ENCODE assay signal across 2 cellular contexts in the genomic region with DNA sequence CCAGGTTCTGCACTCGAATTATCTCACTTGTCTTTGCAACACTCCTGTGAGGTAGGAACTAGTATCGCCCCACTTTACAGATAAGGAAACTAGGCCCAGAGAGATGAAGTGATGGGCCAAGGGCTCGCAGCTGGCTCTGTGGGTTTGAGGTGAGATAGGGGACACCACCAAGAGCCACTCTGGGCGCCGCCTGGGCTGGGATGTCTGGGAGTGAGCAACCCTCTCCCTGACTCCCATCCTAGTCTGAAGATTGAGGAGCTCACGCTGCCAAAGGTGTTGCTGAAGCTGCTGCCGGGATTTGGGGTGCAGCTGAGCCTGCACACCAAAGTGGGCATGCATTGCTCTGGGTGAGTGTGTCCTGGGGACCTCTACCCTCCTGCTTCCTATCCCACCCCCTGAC.
TF ChIP-seq lines count a peak whose summit lies in the region.

No MANE protein-coding gene starts in this region.

TF ChIP-seq in HepG2, 621 proteins besides CTCF, POLR2A, EP300 and RAD21:
- TF ChIP-seq MAX (IDR thresholded peaks at IDR 0.05) (no peak), ZNF230 (CRISPR knock-in tag; IDR thresholded peaks at IDR 0.05) (no peak), ZFP91 (CRISPR knock-in tag; IDR thresholded peaks at IDR 0.05; ENCODE audit: borderline replicate concordance) (peak; percentile 2; the same call in 1 of the 2 replicates), ZNF225 (CRISPR knock-in tag; IDR thresholded peaks at IDR 0.05) (0 out of 2 replicates have a peak, but pooled peaks have one; percentile 1)
TF ChIP-seq in HepG2: peak in this region for 2.

TF ChIP-seq in SK-N-SH, 30 proteins besides CTCF, POLR2A, EP300 and RAD21:
- TF ChIP-seq MXI1 (IDR thresholded peaks at IDR 0.05; ENCODE audit: low read depth, low read length) (no peak), RXRA (IDR thresholded peaks at IDR 0.05; ENCODE audit: borderline replicate concordance, low read depth) (no peak), POLR2AphosphoS5 (IDR thresholded peaks at IDR 0.05; ENCODE audit: low read depth, low read length) (no peak), NFIC (IDR thresholded peaks at IDR 0.05; ENCODE audit: borderline replicate concordance) (no peak), USF1 (IDR thresholded peaks at IDR 0.05; ENCODE audit: borderline replicate concordance, low read depth) (no peak), TEAD4 (IDR thresholded peaks at IDR 0.05; ENCODE audit: borderline replicate concordance, insufficient read depth) (no peak), YY1 (IDR thresholded peaks at IDR 0.05; ENCODE audit: low read depth) (no peak), FOXM1 (IDR thresholded peaks at IDR 0.05; ENCODE audit: low read depth) (no peak)
- TF ChIP-seq, protein P1, sequence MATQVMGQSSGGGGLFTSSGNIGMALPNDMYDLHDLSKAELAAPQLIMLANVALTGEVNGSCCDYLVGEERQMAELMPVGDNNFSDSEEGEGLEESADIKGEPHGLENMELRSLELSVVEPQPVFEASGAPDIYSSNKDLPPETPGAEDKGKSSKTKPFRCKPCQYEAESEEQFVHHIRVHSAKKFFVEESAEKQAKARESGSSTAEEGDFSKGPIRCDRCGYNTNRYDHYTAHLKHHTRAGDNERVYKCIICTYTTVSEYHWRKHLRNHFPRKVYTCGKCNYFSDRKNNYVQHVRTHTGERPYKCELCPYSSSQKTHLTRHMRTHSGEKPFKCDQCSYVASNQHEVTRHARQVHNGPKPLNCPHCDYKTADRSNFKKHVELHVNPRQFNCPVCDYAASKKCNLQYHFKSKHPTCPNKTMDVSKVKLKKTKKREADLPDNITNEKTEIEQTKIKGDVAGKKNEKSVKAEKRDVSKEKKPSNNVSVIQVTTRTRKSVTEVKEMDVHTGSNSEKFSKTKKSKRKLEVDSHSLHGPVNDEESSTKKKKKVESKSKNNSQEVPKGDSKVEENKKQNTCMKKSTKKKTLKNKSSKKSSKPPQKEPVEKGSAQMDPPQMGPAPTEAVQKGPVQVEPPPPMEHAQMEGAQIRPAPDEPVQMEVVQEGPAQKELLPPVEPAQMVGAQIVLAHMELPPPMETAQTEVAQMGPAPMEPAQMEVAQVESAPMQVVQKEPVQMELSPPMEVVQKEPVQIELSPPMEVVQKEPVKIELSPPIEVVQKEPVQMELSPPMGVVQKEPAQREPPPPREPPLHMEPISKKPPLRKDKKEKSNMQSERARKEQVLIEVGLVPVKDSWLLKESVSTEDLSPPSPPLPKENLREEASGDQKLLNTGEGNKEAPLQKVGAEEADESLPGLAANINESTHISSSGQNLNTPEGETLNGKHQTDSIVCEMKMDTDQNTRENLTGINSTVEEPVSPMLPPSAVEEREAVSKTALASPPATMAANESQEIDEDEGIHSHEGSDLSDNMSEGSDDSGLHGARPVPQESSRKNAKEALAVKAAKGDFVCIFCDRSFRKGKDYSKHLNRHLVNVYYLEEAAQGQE (IDR thresholded peaks at IDR 0.05; ENCODE audit: low read depth, low read length), result no peak
- TF ChIP-seq, protein P2, sequence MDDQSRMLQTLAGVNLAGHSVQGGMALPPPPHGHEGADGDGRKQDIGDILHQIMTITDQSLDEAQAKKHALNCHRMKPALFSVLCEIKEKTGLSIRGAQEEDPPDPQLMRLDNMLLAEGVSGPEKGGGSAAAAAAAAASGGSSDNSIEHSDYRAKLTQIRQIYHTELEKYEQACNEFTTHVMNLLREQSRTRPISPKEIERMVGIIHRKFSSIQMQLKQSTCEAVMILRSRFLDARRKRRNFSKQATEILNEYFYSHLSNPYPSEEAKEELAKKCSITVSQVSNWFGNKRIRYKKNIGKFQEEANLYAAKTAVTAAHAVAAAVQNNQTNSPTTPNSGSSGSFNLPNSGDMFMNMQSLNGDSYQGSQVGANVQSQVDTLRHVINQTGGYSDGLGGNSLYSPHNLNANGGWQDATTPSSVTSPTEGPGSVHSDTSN (IDR thresholded peaks at IDR 0.05), result no peak
- TF ChIP-seq, protein P3, sequence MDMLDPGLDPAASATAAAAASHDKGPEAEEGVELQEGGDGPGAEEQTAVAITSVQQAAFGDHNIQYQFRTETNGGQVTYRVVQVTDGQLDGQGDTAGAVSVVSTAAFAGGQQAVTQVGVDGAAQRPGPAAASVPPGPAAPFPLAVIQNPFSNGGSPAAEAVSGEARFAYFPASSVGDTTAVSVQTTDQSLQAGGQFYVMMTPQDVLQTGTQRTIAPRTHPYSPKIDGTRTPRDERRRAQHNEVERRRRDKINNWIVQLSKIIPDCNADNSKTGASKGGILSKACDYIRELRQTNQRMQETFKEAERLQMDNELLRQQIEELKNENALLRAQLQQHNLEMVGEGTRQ (IDR thresholded peaks at IDR 0.05; ENCODE audit: borderline replicate concordance, low read depth, low read length), result no peak
TF ChIP-seq in SK-N-SH: peak in this region for 0.
